In the genomic region with DNA sequence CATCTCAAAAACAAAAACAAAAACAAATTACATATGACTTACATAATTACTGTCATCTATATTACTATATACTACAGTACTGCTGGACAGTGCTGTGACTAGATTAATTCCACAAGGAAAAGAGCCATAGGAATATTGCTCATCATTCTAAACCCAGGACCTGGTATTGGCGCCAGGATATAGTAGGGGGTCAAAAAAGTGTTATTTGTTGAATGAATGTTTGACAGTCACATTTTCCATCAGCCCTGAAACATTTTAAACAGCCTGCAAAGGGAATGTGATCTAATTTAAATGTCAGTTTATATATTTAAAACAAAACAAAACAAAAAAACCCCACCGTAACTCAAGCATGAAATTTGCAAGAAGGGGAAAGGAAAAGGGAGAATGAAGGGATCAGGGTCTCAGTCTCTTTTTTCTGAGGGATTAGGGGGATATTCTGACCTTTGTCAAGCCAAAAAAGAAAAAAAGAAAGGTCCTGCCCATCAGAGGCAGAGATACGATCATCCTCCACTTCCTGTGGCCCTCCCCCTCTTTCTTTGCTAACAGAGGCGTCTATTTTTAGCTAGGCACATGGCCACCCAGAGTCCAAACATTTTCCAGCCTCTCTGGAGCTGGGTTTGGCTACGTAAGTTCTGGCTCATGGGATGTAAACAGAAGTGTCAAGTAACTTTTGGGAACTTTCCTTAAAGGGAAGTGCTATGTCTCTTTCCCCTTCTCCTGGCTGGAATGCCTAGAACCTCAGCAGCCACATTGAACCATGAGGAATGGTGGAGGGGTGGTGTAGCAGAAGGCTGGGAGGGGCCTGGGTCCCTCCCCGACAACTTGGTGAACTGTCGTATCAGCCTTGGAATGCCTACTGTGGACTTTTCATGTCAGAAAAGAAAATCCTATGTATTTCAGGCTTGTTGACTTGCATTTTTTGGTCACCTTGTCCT, we compare ENCODE assay signal across 8 cellular contexts. TPM values are rescaled to one million over a fixed set of nuclear protein-coding genes. Genes with fewer than 3 reads are reported as not detected.
A peak's percentile ranks its signal among the peaks of the same experiment; 100 is the strongest.
DNase-seq lines count a peak whose midpoint lies in the region; TF ChIP-seq lines count a peak whose summit lies in the region.

No MANE protein-coding gene starts in this region.

- peaks cover 0 to 3% (median 0%) of the 10 kb centered on the region in 7 donors for H3K9me3 Mint-ChIP-seq in CD14-positive monocyte

- peak; percentile 89 for DNase-seq in AG20443 (ENCODE audit: low spot score)
- DNase-seq in amniotic epithelial cell (ENCODE audit: low read depth) = peak; percentile 85
- peak; percentile 89 for DNase-seq in hepatic stellate cell (ENCODE audit: low spot score)
- DNase-seq in smooth muscle cell of the brain vasculature (ENCODE audit: low read depth, low spot score) = peak; percentile 59
- no peak for DNase-seq in putamen (ENCODE audit: low spot score)
- no peak for DNase-seq in activated CD8-positive, alpha-beta memory T cell treated with anti-CD3 and anti-CD28 coated beads for 24 hours
- no peak for DNase-seq in CD14-positive monocyte (ENCODE audit: low spot score)

- H3K9me3 ChIP-seq in HUES48 (ENCODE audit: control insufficient read depth, insufficient read depth, low read length) = no peaks in the 10 kb centered on the region

- H3K36me3 Mint-ChIP-seq in CD14-positive monocyte = peaks cover 19 to 20% of the 10 kb centered on the region in 2 donors

- no peak overlapping the region for H3K4me3 ChIP-seq in HUES48 (ENCODE audit: low read depth, low read length)

- H3K27me3 ChIP-seq in HUES48 (ENCODE audit: control insufficient read depth, insufficient read depth, low read length) = no peaks in the 10 kb centered on the region

- peak overlapping the region in 1 of 7 donors; percentile 40 for H3K27ac Mint-ChIP-seq in CD14-positive monocyte

- peak overlapping the region; percentile 73 for H3K27ac ChIP-seq in HUES48 (ENCODE audit: low read depth, low read length)

- peaks cover 0 to 3% (median 2%) of the 10 kb centered on the region in 3 donors for H3K27me3 Mint-ChIP-seq in CD14-positive monocyte (ENCODE audit: low read depth in 3 of 3)

- intact Hi-C loops in CD14-positive monocyte (cut with micrococcal nuclease) = no loop called here

- TF ChIP-seq CTCF in CD14-positive monocyte (IDR thresholded peaks at IDR 0.05) = no peak

- peaks cover 4% of the 10 kb centered on the region for H3K4me1 Mint-ChIP-seq in CD14-positive monocyte

- no peak overlapping the region for H3K9ac ChIP-seq in HUES48 (ENCODE audit: low read depth, low read length)

- no peaks in the 10 kb centered on the region for H3K36me3 ChIP-seq in HUES48 (ENCODE audit: control insufficient read depth, insufficient read depth, low read length)

- H3K4me3 Mint-ChIP-seq in CD14-positive monocyte = no peak overlapping the region

- peaks cover 11% of the 10 kb centered on the region for H3K4me1 ChIP-seq in HUES48 (ENCODE audit: control insufficient read depth, insufficient read depth, low read length)

RNA-seq across cellular contexts. Expression of a gene that starts 44.6 kb away (rescaled TPM):
- polyA plus RNA-seq in CD14-positive monocyte = under 1 TPM in 1 of 2 donors, not detected in 1; 0.14 TPM

RNA-seq across cellular contexts. Expression of a gene that starts 58.2 kb away (rescaled TPM):
- 1 to 10 TPM; 2.7 to 4.7 TPM for polyA plus RNA-seq in CD14-positive monocyte

Comparison
In these comparisons a context has a peak if more than half of its experiments do, and no peak if none do; other contexts are left out.
1. DNase-seq: peak in AG20443 (single experiment), amniotic epithelial cell (single experiment), hepatic stellate cell (single experiment) and smooth muscle cell of the brain vasculature (single experiment); none in putamen (single experiment), activated CD8-positive, alpha-beta memory T cell treated with anti-CD3 and anti-CD28 coated beads for 24 hours (single experiment) and CD14-positive monocyte (single experiment).